Comparison of ENCODE assay signal across 32 cellular contexts in genomic region chr6:40192516-40192915, GRCh38.
"Had no signal": no experiment of that assay in that cellular context is flagged by ENCODE, and none has a peak within 500 bp of the region (broad histone marks: within the 10 kb centered on the region; RNA-seq: fewer than 3 reads in every experiment).

No MANE protein-coding gene starts in this region.

- H3K9me3 Mint-ChIP-seq: natural killer cell treated with Interleukin-12 subunit alpha and Interleukin-12 subunit beta and Interleukin-15 and Interleukin-18, amount 100 ng/mL, for 72 hours; neural crest cell; stimulated activated naive CD8-positive, alpha-beta T cell treated with anti-CD3 and anti-CD28 coated beads, Interleukin-15, amount 100 ng/mL, for 72 hours had no signal

- H3K27ac Mint-ChIP-seq: naive thymus-derived CD8-positive, alpha-beta T cell; natural killer cell treated with Interleukin-12 subunit alpha and Interleukin-12 subunit beta and Interleukin-15 and Interleukin-18, amount 100 ng/mL, for 72 hours; progenitor cell of endocrine pancreas; stimulated activated memory B cell treated with anti-CD40 and anti-IgM and Interleukin-4, amounts not matched to agents 10 μg/mL and 1 μg/mL and 100 μg/mL, for 72 hours; stimulated activated naive CD8-positive, alpha-beta T cell treated with anti-CD3 and anti-CD28 coated beads, Interleukin-15, amount 100 ng/mL, for 72 hours; type B pancreatic cell had no signal

- H3K27me3 ChIP-seq: neutrophil, ovary, right lobe of liver, sigmoid colon, testis, tibial artery, transverse colon, upper lobe of right lung, uterus had no signal

- H3K36me3 Mint-ChIP-seq: naive thymus-derived CD8-positive, alpha-beta T cell; natural killer cell treated with Interleukin-12 subunit alpha and Interleukin-12 subunit beta and Interleukin-15 and Interleukin-18, amount 100 ng/mL, for 72 hours; stimulated activated memory B cell treated with anti-CD40 and anti-IgM and Interleukin-4, amounts not matched to agents 10 μg/mL and 1 μg/mL and 100 μg/mL, for 72 hours; type B pancreatic cell had no signal

- H3K4me1 ChIP-seq: parathyroid adenoma, psoas muscle, right lobe of liver, sigmoid colon, suprapubic skin, testis, tibial artery, transverse colon, upper lobe of right lung, uterus had no signal

- H3K36me3 ChIP-seq: neutrophil, ovary, right lobe of liver, sigmoid colon, suprapubic skin, tibial artery, transverse colon, upper lobe of right lung, uterus had no signal

- DNase-seq: naive thymus-derived CD8-positive, alpha-beta T cell; nephron progenitor cell; nucleus accumbens; ovary; posterior cingulate gyrus; psoas muscle; right cardiac atrium; right lobe of liver; sigmoid colon; small intestine; stimulated activated CD4-positive, alpha-beta T cell treated with anti-CD3 and anti-CD28 coated beads, Interleukin-12 subunit alpha, Interleukin-12 subunit beta, amount 100 ng/mL, for 4 hours; stimulated activated CD4-positive, alpha-beta T cell treated with anti-CD3 and anti-CD28 coated beads, Interleukin-1b, Interleukin-23, amount 100 ng/mL, for 48 hours; stimulated activated CD4-positive, alpha-beta T cell treated with anti-CD3 and anti-CD28 coated beads, Interleukin-4, amount 100 ng/mL, for 1 hour; stimulated activated CD4-positive, alpha-beta T cell treated with anti-CD3 and anti-CD28 coated beads, Interleukin-4, amount 100 ng/mL, for 4 hours; stimulated activated CD8-positive, alpha-beta memory T cell treated with anti-CD3 and anti-CD28 coated beads, Interleukin-4, amount 100 ng/mL, for 48 hours; stimulated activated naive CD4-positive, alpha-beta T cell; stimulated activated naive CD8-positive, alpha-beta T cell treated with anti-CD3 and anti-CD28 coated beads, Interleukin-15, amount 100 ng/mL, for 72 hours; stimulated activated naive CD8-positive, alpha-beta T cell treated with anti-CD3 and anti-CD28 coated beads, Interleukin-15, Interleukin-2, amounts not matched to agents 100 U/mL and 50 U/mL, for 24 hours; substantia nigra; testis; tibial artery; transverse colon; upper lobe of right lung; uterus had no signal

- H3K9ac ChIP-seq: parathyroid adenoma had no signal

- H3K4me1 Mint-ChIP-seq: naive thymus-derived CD8-positive, alpha-beta T cell; stimulated activated memory B cell treated with anti-CD40 and anti-IgM and Interleukin-4, amounts not matched to agents 10 μg/mL and 1 μg/mL and 100 μg/mL, for 72 hours; stimulated activated naive CD8-positive, alpha-beta T cell treated with anti-CD3 and anti-CD28 coated beads, Interleukin-15, amount 100 ng/mL, for 72 hours had no signal

- H3K4me3 Mint-ChIP-seq: naive thymus-derived CD8-positive, alpha-beta T cell; natural killer cell treated with Interleukin-12 subunit alpha and Interleukin-12 subunit beta and Interleukin-15 and Interleukin-18, amount 100 ng/mL, for 72 hours; nephron progenitor cell; neural crest cell; stimulated activated memory B cell treated with anti-CD40 and anti-IgM and Interleukin-4, amounts not matched to agents 10 μg/mL and 1 μg/mL and 100 μg/mL, for 72 hours; stimulated activated naive CD8-positive, alpha-beta T cell treated with anti-CD3 and anti-CD28 coated beads, Interleukin-15, amount 100 ng/mL, for 72 hours; type B pancreatic cell had no signal

- ATAC-seq: naive thymus-derived CD8-positive, alpha-beta T cell; psoas muscle; right cardiac atrium; right lobe of liver; stimulated activated memory B cell treated with anti-CD40 and anti-IgM and Interleukin-4, amounts not matched to agents 10 μg/mL and 1 μg/mL and 100 μg/mL, for 72 hours; stimulated activated naive CD8-positive, alpha-beta T cell treated with anti-CD3 and anti-CD28 coated beads, Interleukin-15, amount 100 ng/mL, for 72 hours; stimulated activated naive CD8-positive, alpha-beta T cell treated with anti-CD3 and anti-CD28 coated beads, Interleukin-15, Interleukin-2, amounts not matched to agents 100 U/mL and 50 U/mL, for 24 hours; upper lobe of right lung had no signal

- H3K27ac ChIP-seq: neutrophil, ovary, parathyroid adenoma, psoas muscle, right lobe of liver, sigmoid colon, suprapubic skin, testis, tibial artery, transverse colon, upper lobe of right lung, uterus had no signal

- H3K9me3 ChIP-seq: neutrophil, ovary, psoas muscle, right lobe of liver, sigmoid colon, suprapubic skin, testis, tibial artery, transverse colon, upper lobe of right lung, uterus had no signal

- H3K4me3 ChIP-seq: ovary, psoas muscle, right lobe of liver, sigmoid colon, suprapubic skin, testis, tibial artery, transverse colon, upper lobe of right lung, uterus had no signal
